ENCODE assay signal across 15 cellular contexts in the genomic region with DNA sequence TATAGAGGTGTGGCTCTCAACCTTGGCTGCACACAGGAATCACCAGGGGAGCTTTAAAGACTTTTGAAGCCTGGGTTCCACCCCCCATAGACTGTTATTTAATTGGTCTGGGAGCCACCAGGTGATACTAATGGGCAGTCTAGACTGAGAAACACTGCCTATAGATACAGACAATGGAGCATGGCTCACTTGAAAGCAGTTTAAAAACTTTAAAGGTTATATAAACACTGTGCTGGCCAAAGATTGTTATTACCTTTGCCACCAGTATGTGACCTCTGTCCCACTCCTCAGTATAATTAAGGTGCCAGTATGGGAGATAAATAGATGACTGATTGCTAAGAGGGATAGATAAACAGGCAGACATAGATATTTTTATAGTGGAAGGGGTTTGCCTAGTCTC. TPM values are rescaled to one million over a fixed set of nuclear protein-coding genes. Genes with fewer than 3 reads are reported as not detected.
DNase-seq lines count a peak whose midpoint lies in the region; ATAC-seq and TF ChIP-seq lines count a peak whose summit lies in the region.
"Had no signal": no experiment of that assay in that cellular context is flagged by ENCODE, and none has a peak within 500 bp of the region (broad histone marks: within the 10 kb centered on the region; RNA-seq: fewer than 3 reads in every experiment).

No MANE protein-coding gene starts in this region.

- no peaks in the 10 kb centered on the region; a peak in 1 of 7 replicates for H3K36me3 Mint-ChIP-seq in H9 (ENCODE audit: insufficient read depth in 1 of 3, low read depth in 3 of 3)
- H3K36me3 Mint-ChIP-seq: activated naive CD4-positive, alpha-beta T cell treated with anti-CD3 and anti-CD28 coated beads, Interleukin-2, amount 50 U/mL, for 24 hours had no signal

- TF ChIP-seq CTCF in GM13976 (IDR thresholded peaks at IDR 0.05; ENCODE audit: borderline replicate concordance, control extremely low read depth, extremely low read depth, insufficient read depth, missing control alignments), result no peak
- no peak for TF ChIP-seq CTCF in H9 (conservative IDR thresholded peaks at IDR 0.05)

- no peak overlapping the region for H3K27ac Mint-ChIP-seq in H9
- H3K27ac Mint-ChIP-seq: activated naive CD4-positive, alpha-beta T cell treated with anti-CD3 and anti-CD28 coated beads, Interleukin-2, amount 50 U/mL, for 24 hours had no signal

- no peak for ATAC-seq in GM19328 (IDR thresholded peaks at IDR 0.05; ENCODE audit: unreplicated experiment)

- H2BK120ac ChIP-seq in mesenchymal stem cell (ENCODE audit: low read depth, low read length) (no peak overlapping the region), H9 (ENCODE audit: low read depth, low read length, poor library complexity, severe bottlenecking) (no peak overlapping the region)

- no peak for TF ChIP-seq RAD21 in Ishikawa (IDR thresholded peaks at IDR 0.05; ENCODE audit: low read depth)

- H2BK20ac ChIP-seq in H9 (ENCODE audit: low read depth, low read length, poor library complexity, severe bottlenecking), result no peak overlapping the region

- H3K4me3 ChIP-seq in mesenchymal stem cell (ENCODE audit: insufficient read depth in 1 of 2, low read depth in 1 of 2, low read length in 2 of 2), result no peak overlapping the region
- H3K4me3 ChIP-seq: PC-9 had no signal

- no peaks in the 10 kb centered on the region for H3K36me3 ChIP-seq in mesenchymal stem cell (ENCODE audit: control insufficient read depth in 1 of 2, insufficient read depth in 2 of 2, low read depth in 1 of 2, low read length in 2 of 2)

- H3K27ac ChIP-seq in mesenchymal stem cell (ENCODE audit: low read length, poor library complexity, severe bottlenecking) (no peak overlapping the region), H9 (ENCODE audit: insufficient read length, low read depth, low read length) (no peak overlapping the region)
- H3K27ac ChIP-seq: PC-9 had no signal

- peaks cover 10% of the 10 kb centered on the region for H3K23me2 ChIP-seq in H9 (ENCODE audit: insufficient read length, low read depth, low read length, poor library complexity, severe bottlenecking)

- H3K18ac ChIP-seq in mesenchymal stem cell (ENCODE audit: low read depth in 1 of 2, low read length in 2 of 2) (no peak overlapping the region), H9 (ENCODE audit: insufficient read length, low read depth, low read length) (no peak overlapping the region)

- H4K20me1 ChIP-seq in H9 (ENCODE audit: control insufficient read depth, insufficient read depth, insufficient read length), result no peaks in the 10 kb centered on the region

- H4K5ac ChIP-seq in H9 (ENCODE audit: insufficient read length, low read depth, low read length), result no peak overlapping the region

- in situ Hi-C loops in GM13976 (cut with MboI; ENCODE audit: low sequenced_read_pairs, unreplicated experiment), result no loop called here

- peaks cover 55 to 60% of the 10 kb centered on the region in 2 experiments for H3K4me1 Mint-ChIP-seq in H9

- DNase-seq in COLO668 (lab: John Stamatoyannopoulos, UW; ENCODE audit: unreplicated experiment) (peak; percentile 2), SHP77 treated with DMSO at 0.1 percent for 48 hours (lab: John Stamatoyannopoulos, UW) (peak; percentile 30), mesenchymal stem cell (no peak), GM13976 (ENCODE audit: low spot score) (no peak), H9 (no peak)
- DNase-seq in stimulated activated CD4-positive, alpha-beta T cell treated with anti-CD3 and anti-CD28 coated beads, Interleukin-12 subunit alpha, Interleukin-12 subunit beta, amount 100 ng/mL, for 4 hours, result no peak
- DNase-seq: C1 segment of cervical spinal cord; NCI-H2029; PC-9; stimulated activated CD4-positive, alpha-beta T cell treated with anti-CD3 and anti-CD28 coated beads, Interleukin-4, amount 100 ng/mL, for 24 hours; stimulated activated naive CD4-positive, alpha-beta T cell treated with Interleukin-2 at 50 U/mL for 16 hours; T-helper 9 cell had no signal

- H3K27me3 Mint-ChIP-seq in H9 (ENCODE audit: low read depth), result no peaks in the 10 kb centered on the region

- no peak overlapping the region for H3K56ac ChIP-seq in H9 (ENCODE audit: insufficient read length, low read depth, low read length)

- H2AFZ ChIP-seq in mesenchymal stem cell (ENCODE audit: low read depth, low read length) (no peak overlapping the region), H9 (ENCODE audit: low read length) (no peak overlapping the region)
- H2AFZ ChIP-seq: PC-9 had no signal

- no peak overlapping the region for H2BK5ac ChIP-seq in mesenchymal stem cell (ENCODE audit: low read depth, low read length, poor library complexity, severe bottlenecking)
- H2BK5ac ChIP-seq in H9 (ENCODE audit: insufficient read length, low read length), result no peak overlapping the region

- no peak overlapping the region for H2AK5ac ChIP-seq in mesenchymal stem cell (ENCODE audit: low read length, severe bottlenecking)
- H2AK5ac ChIP-seq in H9 (ENCODE audit: insufficient read length, low read length), result no peak overlapping the region

- H3K14ac ChIP-seq in mesenchymal stem cell (ENCODE audit: low read length in 2 of 2), result no peak overlapping the region
- H3K14ac ChIP-seq in H9 (ENCODE audit: insufficient read depth, low read length), result no peak overlapping the region

- H3K27me3 ChIP-seq in mesenchymal stem cell (ENCODE audit: control insufficient read depth in 1 of 2, insufficient read depth in 1 of 2, low read length in 2 of 2) (no peaks in the 10 kb centered on the region), H9 (ENCODE audit: insufficient read depth, low read length) (no peaks in the 10 kb centered on the region)

- TF ChIP-seq EP300 in Ishikawa (IDR thresholded peaks at IDR 0.05; ENCODE audit: borderline replicate concordance), result no peak

- H3K9ac ChIP-seq in mesenchymal stem cell (ENCODE audit: low read length) (peak overlapping the region; percentile 90), H9 (ENCODE audit: extremely low read depth, insufficient read length, low read length) (no peak overlapping the region)

- H3K79me1 ChIP-seq in mesenchymal stem cell (replicated peaks; ENCODE audit: low read length, poor library complexity, severe bottlenecking), result peaks cover 4% of the 10 kb centered on the region
- H3K79me1 ChIP-seq in H9 (ENCODE audit: insufficient read depth, low read depth, low read length, poor library complexity, severe bottlenecking), result no peaks in the 10 kb centered on the region

- H3K4me1 ChIP-seq in mesenchymal stem cell (ENCODE audit: control insufficient read depth, insufficient read depth, low read depth, low read length), result peaks cover 1% of the 10 kb centered on the region
- H3K4me1 ChIP-seq in H9 (ENCODE audit: insufficient read depth, low read length), result peaks cover 10% of the 10 kb centered on the region

- H3K4me3 Mint-ChIP-seq in H9, result no peak overlapping the region
- H3K4me3 Mint-ChIP-seq: activated naive CD4-positive, alpha-beta T cell treated with anti-CD3 and anti-CD28 coated beads, Interleukin-2, amount 50 U/mL, for 24 hours had no signal

- H3K23ac ChIP-seq in mesenchymal stem cell (ENCODE audit: low read length in 2 of 2), result no peak overlapping the region
- no peak overlapping the region for H3K23ac ChIP-seq in H9 (ENCODE audit: insufficient read length, low read depth, low read length)

- H3T11ph ChIP-seq in H9 (ENCODE audit: low read length), result no peak overlapping the region

- H3K4ac ChIP-seq in mesenchymal stem cell (ENCODE audit: low read depth in 1 of 2, low read length in 2 of 2) (no peak overlapping the region), H9 (ENCODE audit: low read depth, low read length) (no peak overlapping the region)

- H2BK12ac ChIP-seq in mesenchymal stem cell (ENCODE audit: low read length in 2 of 2) (no peak overlapping the region), H9 (ENCODE audit: insufficient read length, low read depth, low read length) (no peak overlapping the region)

- H3K9me3 ChIP-seq in mesenchymal stem cell (ENCODE audit: control insufficient read depth, low read length) (no peaks in the 10 kb centered on the region), H9 (ENCODE audit: control insufficient read depth, low read depth, low read length) (no peaks in the 10 kb centered on the region)

- H4K91ac ChIP-seq in mesenchymal stem cell (ENCODE audit: low read length), result no peak overlapping the region
- no peak overlapping the region for H4K91ac ChIP-seq in H9 (ENCODE audit: insufficient read length, low read depth, low read length)

- no peaks in the 10 kb centered on the region for H3K9me3 Mint-ChIP-seq in H9
- H3K9me3 Mint-ChIP-seq: activated naive CD4-positive, alpha-beta T cell treated with anti-CD3 and anti-CD28 coated beads, Interleukin-2, amount 50 U/mL, for 24 hours had no signal

- H4K8ac ChIP-seq in mesenchymal stem cell (ENCODE audit: low read length), result no peak overlapping the region
- no peak overlapping the region for H4K8ac ChIP-seq in H9 (replicated peaks; ENCODE audit: insufficient read length, low read depth, low read length)

- no peak overlapping the region for H3K4me2 ChIP-seq in mesenchymal stem cell (ENCODE audit: low read length, poor library complexity, severe bottlenecking)
- no peak overlapping the region for H3K4me2 ChIP-seq in H9 (ENCODE audit: insufficient read depth, insufficient read length, low read length)
- H3K4me2 ChIP-seq: PC-9 had no signal

- H3K79me2 ChIP-seq in H9 (ENCODE audit: insufficient read depth, low read length), result peaks cover 10% of the 10 kb centered on the region; the same call in 1 of the 2 replicates

- H2BK15ac ChIP-seq in mesenchymal stem cell (ENCODE audit: low read depth, poor library complexity, severe bottlenecking), result no peak overlapping the region
- no peak overlapping the region for H2BK15ac ChIP-seq in H9 (ENCODE audit: low read depth, low read length)

TF ChIP-seq in Ishikawa, 13 proteins besides CTCF, POLR2A, EP300 and RAD21:
- TF ChIP-seq, protein P1, sequence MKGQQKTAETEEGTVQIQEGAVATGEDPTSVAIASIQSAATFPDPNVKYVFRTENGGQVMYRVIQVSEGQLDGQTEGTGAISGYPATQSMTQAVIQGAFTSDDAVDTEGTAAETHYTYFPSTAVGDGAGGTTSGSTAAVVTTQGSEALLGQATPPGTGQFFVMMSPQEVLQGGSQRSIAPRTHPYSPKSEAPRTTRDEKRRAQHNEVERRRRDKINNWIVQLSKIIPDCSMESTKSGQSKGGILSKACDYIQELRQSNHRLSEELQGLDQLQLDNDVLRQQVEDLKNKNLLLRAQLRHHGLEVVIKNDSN (IDR thresholded peaks at IDR 0.05), result peak; percentile 56; the same call in 1 of the 2 replicates
- TF ChIP-seq ZBTB7A (IDR thresholded peaks at IDR 0.05; ENCODE audit: low read depth), result no peak

RNA-seq across cellular contexts. Expression of gene GOLIM4, which starts 3.8 kb away (rescaled TPM):
- polyA plus RNA-seq in mesenchymal stem cell (2013, experiment 1 of 2), result 62.8 TPM
- 61.7 TPM for polyA plus RNA-seq in mesenchymal stem cell (2013, experiment 2 of 2)
- total RNA-seq in H9 (2021), result 24.6 and 27.2 TPM in 2 replicates

Comparison
In these comparisons a context has a peak if more than half of its experiments do, and no peak if none do; other contexts are left out.
1. DNase-seq: peak in COLO668 (single experiment) and SHP77 treated with DMSO at 0.1 percent for 48 hours (single experiment); none in mesenchymal stem cell (single experiment), GM13976 (single experiment), stimulated activated CD4-positive, alpha-beta T cell treated with anti-CD3 and anti-CD28 coated beads, Interleukin-12 subunit alpha, Interleukin-12 subunit beta, amount 100 ng/mL, for 4 hours (single experiment) and H9 (single experiment).